Comparison of ENCODE assay signal across 8 cellular contexts in the genomic region with DNA sequence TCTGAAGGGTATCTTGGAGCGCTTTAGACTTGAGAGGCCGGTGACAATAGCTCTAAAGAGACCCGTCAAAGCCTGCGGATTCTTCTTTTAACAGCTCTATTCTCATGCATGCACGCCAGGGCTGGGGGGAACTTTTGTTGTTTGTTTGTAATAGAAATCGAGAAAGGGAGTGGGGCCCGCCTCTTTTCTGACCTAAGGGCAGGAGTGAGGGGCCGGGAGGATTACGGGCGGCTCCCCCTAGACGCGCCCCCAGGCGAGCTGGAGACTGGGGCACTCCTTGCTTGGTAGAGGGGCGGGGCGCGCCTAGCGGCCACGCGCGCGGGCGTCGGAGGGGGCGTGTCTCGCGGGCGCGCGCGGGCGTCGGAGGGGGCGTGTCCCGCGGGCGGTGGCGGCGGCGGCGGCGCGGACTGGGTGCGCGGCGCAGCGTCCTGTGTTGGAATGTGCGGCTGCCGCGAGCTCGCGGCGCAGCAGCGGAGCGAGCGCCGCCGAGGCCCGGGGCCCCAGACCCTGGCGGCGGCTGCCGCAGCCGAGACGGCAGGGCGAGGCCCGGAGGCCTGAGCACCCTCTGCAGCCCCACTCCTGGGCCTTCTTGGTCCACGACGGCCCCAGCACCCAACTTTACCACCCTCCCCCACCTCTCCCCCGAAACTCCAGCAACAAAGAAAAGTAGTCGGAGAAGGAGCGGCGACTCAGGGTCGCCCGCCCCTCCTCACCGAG. TPM values are rescaled to one million over a fixed set of nuclear protein-coding genes. Genes with fewer than 3 reads are reported as not detected.
A peak's percentile ranks its signal among the peaks of the same experiment; 100 is the strongest.
DNase-seq lines count a peak whose midpoint lies in the region; ATAC-seq and TF ChIP-seq lines count a peak whose summit lies in the region.

A gene with protein sequence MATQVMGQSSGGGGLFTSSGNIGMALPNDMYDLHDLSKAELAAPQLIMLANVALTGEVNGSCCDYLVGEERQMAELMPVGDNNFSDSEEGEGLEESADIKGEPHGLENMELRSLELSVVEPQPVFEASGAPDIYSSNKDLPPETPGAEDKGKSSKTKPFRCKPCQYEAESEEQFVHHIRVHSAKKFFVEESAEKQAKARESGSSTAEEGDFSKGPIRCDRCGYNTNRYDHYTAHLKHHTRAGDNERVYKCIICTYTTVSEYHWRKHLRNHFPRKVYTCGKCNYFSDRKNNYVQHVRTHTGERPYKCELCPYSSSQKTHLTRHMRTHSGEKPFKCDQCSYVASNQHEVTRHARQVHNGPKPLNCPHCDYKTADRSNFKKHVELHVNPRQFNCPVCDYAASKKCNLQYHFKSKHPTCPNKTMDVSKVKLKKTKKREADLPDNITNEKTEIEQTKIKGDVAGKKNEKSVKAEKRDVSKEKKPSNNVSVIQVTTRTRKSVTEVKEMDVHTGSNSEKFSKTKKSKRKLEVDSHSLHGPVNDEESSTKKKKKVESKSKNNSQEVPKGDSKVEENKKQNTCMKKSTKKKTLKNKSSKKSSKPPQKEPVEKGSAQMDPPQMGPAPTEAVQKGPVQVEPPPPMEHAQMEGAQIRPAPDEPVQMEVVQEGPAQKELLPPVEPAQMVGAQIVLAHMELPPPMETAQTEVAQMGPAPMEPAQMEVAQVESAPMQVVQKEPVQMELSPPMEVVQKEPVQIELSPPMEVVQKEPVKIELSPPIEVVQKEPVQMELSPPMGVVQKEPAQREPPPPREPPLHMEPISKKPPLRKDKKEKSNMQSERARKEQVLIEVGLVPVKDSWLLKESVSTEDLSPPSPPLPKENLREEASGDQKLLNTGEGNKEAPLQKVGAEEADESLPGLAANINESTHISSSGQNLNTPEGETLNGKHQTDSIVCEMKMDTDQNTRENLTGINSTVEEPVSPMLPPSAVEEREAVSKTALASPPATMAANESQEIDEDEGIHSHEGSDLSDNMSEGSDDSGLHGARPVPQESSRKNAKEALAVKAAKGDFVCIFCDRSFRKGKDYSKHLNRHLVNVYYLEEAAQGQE (plus strand): TSS at position 412 of the 717 bp plus-strand sequence. CDS start 2,739 bp downstream, outside the sequence.

- no peaks in the 10 kb centered on the region for H3K27me3 Mint-ChIP-seq in T-cell
- H3K27me3 Mint-ChIP-seq in activated naive CD8-positive, alpha-beta T cell treated with anti-CD3 and anti-CD28 coated beads, Interleukin-2, amount 50 U/mL, for 24 hours, result peaks cover 7% of the 10 kb centered on the region

- H3K9me3 ChIP-seq in tibial artery, result no peaks in the 10 kb centered on the region

- POLR2A ChIA-PET in T-cell (lab: Charles Lee), result interaction anchor here (0.6 to 2.3 kb wide), 8 partner anchors 58 to 520 kb away, joined by 3 to 26 read pairs (median 4); a partner anchor contains a TSS

- intact Hi-C loops in cardiac septum (cut with DNase I) (loop anchor here (2.0 to 5.0 kb wide), 2 partner anchors 50 to 203 kb away; a partner anchor contains a TSS), tibial artery (cut with DNase I; ENCODE audit: low total_unique reads) (loop anchor here (5.0 kb wide), 1 partner anchor 70 kb away; a partner anchor contains a TSS)

- no peak for TF ChIP-seq CTCF in tibial artery (IDR thresholded peaks at IDR 0.05)

- no peaks in the 10 kb centered on the region for H3K9me3 Mint-ChIP-seq in T-cell
- H3K9me3 Mint-ChIP-seq in activated naive CD8-positive, alpha-beta T cell treated with anti-CD3 and anti-CD28 coated beads, Interleukin-2, amount 50 U/mL, for 24 hours, result no peaks in the 10 kb centered on the region

- H3K4me1 Mint-ChIP-seq in T-cell, result peaks cover 42 to 49% (median 43%) of the 10 kb centered on the region in 3 donors
- peaks cover 40% of the 10 kb centered on the region for H3K4me1 Mint-ChIP-seq in activated naive CD8-positive, alpha-beta T cell treated with anti-CD3 and anti-CD28 coated beads, Interleukin-2, amount 50 U/mL, for 24 hours

- peak within 1 kb of the TSS; percentile 84 to 97 (median 93) for H3K4me3 Mint-ChIP-seq in T-cell
- H3K4me3 Mint-ChIP-seq in activated naive CD8-positive, alpha-beta T cell treated with anti-CD3 and anti-CD28 coated beads, Interleukin-2, amount 50 U/mL, for 24 hours, result peak within 1 kb of the TSS; percentile 86

- no peaks in the 10 kb centered on the region for H3K27me3 ChIP-seq in tibial artery

- ATAC-seq in GM21526 (IDR thresholded peaks at IDR 0.05; ENCODE audit: low FRiP score, unreplicated experiment) (peak; percentile 48), T-cell (replicated peaks in 1 of 4) (peak; percentile 64 to 76 (median 70))
- ATAC-seq in activated naive CD8-positive, alpha-beta T cell treated with anti-CD3 and anti-CD28 coated beads, Interleukin-2, amount 50 U/mL, for 24 hours, result peak; percentile 74

- H3K27ac Mint-ChIP-seq in T-cell, result peak within 1 kb of the TSS; percentile 89 to 95
- peak within 1 kb of the TSS; percentile 65 for H3K27ac Mint-ChIP-seq in activated naive CD8-positive, alpha-beta T cell treated with anti-CD3 and anti-CD28 coated beads, Interleukin-2, amount 50 U/mL, for 24 hours

- CTCF ChIA-PET in T-cell (lab: Charles Lee), result interaction anchor here (0.5 to 4.2 kb wide), 18 partner anchors 11 to 1511 kb away, joined by 3 to 22 read pairs (median 5); a partner anchor contains a TSS

- peaks cover 8% of the 10 kb centered on the region for H3K36me3 Mint-ChIP-seq in T-cell
- H3K36me3 Mint-ChIP-seq in activated naive CD8-positive, alpha-beta T cell treated with anti-CD3 and anti-CD28 coated beads, Interleukin-2, amount 50 U/mL, for 24 hours (ENCODE audit: low read depth), result peaks cover 14% of the 10 kb centered on the region

- peak within 1 kb of the TSS; percentile 93 to 98 for H3K4me3 ChIP-seq in tibial artery

- H3K27ac ChIP-seq in tibial artery, result peak within 1 kb of the TSS; percentile 81 to 88

- DNase-seq in EL (peak; percentile 71), HuH-7.5 (ENCODE audit: low spot score) (peak; percentile 54), T-cell (peak; percentile 61 to 88 (median 76)), cardiac septum (ENCODE audit: low spot score) (peak; percentile 91), pons (ENCODE audit: low spot score) (peak; percentile 53), tibial artery (peak; percentile 59 to 87)
- peak; percentile 85 for DNase-seq in activated naive CD8-positive, alpha-beta T cell treated with anti-CD3 and anti-CD28 coated beads, Interleukin-2, amount 50 U/mL, for 24 hours

- H3K4me1 ChIP-seq in tibial artery, result peaks cover 0 to 34% (median 17%) of the 10 kb centered on the region in 4 donors

- peaks cover 0 to 4% (median 0%) of the 10 kb centered on the region in 3 donors for H3K36me3 ChIP-seq in tibial artery

RNA-seq across cellular contexts. Expression of the gene that starts here (rescaled TPM):
- 10 to 100 TPM; 57.0 to 72.1 (median 67.4) TPM for total RNA-seq in T-cell
- 33.9 TPM for total RNA-seq in cardiac septum

Comparison
In these comparisons a context has a peak if more than half of its experiments do, and no peak if none do; other contexts are left out.
1. Peak in every context shown above with its lines: DNase-seq, ATAC-seq, H3K4me3 ChIP-seq and H3K27ac ChIP-seq.